ENCODE assay signal across 1 cellular context in the genomic region with DNA sequence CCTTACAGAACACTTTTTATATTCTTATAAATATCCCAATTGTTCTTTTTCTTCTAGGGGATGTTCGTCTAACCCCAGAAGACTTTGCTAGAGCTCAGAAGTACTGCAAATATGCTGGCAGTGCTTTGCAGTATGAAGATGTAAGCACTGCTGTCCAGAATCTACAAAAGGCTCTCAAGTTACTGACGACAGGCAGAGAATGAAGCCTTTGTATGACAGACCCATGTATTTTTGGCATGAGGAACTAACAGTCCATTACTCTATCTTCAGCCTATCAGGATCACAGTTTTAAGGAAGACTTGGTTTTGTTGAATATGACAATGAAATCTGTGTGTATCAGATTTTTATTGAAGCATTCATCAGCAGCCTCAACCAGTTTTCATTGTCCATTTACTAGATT.
TF ChIP-seq lines count a peak whose summit lies in the region.

No MANE protein-coding gene starts in this region.

TF ChIP-seq in HepG2, 621 proteins besides CTCF, POLR2A, EP300 and RAD21 (continued from another document):
- TF ChIP-seq ZBTB40 (IDR thresholded peaks at IDR 0.05), result no peak
- no peak for TF ChIP-seq ZBTB40 (CRISPR knock-in tag; IDR thresholded peaks at IDR 0.05)
- no peak for TF ChIP-seq CBX5 (CRISPR knock-in tag; IDR thresholded peaks at IDR 0.05; ENCODE audit: borderline replicate concordance)
- TF ChIP-seq, protein P1, sequence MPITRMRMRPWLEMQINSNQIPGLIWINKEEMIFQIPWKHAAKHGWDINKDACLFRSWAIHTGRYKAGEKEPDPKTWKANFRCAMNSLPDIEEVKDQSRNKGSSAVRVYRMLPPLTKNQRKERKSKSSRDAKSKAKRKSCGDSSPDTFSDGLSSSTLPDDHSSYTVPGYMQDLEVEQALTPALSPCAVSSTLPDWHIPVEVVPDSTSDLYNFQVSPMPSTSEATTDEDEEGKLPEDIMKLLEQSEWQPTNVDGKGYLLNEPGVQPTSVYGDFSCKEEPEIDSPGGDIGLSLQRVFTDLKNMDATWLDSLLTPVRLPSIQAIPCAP (CRISPR knock-in tag; IDR thresholded peaks at IDR 0.05; ENCODE audit: low read depth), result no peak
- TF ChIP-seq, protein P2, sequence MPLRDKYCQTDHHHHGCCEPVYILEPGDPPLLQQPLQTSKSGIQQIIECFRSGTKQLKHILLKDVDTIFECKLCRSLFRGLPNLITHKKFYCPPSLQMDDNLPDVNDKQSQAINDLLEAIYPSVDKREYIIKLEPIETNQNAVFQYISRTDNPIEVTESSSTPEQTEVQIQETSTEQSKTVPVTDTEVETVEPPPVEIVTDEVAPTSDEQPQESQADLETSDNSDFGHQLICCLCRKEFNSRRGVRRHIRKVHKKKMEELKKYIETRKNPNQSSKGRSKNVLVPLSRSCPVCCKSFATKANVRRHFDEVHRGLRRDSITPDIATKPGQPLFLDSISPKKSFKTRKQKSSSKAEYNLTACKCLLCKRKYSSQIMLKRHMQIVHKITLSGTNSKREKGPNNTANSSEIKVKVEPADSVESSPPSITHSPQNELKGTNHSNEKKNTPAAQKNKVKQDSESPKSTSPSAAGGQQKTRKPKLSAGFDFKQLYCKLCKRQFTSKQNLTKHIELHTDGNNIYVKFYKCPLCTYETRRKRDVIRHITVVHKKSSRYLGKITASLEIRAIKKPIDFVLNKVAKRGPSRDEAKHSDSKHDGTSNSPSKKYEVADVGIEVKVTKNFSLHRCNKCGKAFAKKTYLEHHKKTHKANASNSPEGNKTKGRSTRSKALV (CRISPR knock-in tag; IDR thresholded peaks at IDR 0.05), result no peak
- TF ChIP-seq, protein P3, sequence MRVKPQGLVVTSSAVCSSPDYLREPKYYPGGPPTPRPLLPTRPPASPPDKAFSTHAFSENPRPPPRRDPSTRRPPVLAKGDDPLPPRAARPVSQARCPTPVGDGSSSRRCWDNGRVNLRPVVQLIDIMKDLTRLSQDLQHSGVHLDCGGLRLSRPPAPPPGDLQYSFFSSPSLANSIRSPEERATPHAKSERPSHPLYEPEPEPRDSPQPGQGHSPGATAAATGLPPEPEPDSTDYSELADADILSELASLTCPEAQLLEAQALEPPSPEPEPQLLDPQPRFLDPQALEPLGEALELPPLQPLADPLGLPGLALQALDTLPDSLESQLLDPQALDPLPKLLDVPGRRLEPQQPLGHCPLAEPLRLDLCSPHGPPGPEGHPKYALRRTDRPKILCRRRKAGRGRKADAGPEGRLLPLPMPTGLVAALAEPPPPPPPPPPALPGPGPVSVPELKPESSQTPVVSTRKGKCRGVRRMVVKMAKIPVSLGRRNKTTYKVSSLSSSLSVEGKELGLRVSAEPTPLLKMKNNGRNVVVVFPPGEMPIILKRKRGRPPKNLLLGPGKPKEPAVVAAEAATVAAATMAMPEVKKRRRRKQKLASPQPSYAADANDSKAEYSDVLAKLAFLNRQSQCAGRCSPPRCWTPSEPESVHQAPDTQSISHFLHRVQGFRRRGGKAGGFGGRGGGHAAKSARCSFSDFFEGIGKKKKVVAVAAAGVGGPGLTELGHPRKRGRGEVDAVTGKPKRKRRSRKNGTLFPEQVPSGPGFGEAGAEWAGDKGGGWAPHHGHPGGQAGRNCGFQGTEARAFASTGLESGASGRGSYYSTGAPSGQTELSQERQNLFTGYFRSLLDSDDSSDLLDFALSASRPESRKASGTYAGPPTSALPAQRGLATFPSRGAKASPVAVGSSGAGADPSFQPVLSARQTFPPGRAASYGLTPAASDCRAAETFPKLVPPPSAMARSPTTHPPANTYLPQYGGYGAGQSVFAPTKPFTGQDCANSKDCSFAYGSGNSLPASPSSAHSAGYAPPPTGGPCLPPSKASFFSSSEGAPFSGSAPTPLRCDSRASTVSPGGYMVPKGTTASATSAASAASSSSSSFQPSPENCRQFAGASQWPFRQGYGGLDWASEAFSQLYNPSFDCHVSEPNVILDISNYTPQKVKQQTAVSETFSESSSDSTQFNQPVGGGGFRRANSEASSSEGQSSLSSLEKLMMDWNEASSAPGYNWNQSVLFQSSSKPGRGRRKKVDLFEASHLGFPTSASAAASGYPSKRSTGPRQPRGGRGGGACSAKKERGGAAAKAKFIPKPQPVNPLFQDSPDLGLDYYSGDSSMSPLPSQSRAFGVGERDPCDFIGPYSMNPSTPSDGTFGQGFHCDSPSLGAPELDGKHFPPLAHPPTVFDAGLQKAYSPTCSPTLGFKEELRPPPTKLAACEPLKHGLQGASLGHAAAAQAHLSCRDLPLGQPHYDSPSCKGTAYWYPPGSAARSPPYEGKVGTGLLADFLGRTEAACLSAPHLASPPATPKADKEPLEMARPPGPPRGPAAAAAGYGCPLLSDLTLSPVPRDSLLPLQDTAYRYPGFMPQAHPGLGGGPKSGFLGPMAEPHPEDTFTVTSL (CRISPR knock-in tag; IDR thresholded peaks at IDR 0.05; ENCODE audit: borderline replicate concordance), result no peak
- TF ChIP-seq KDM4B (CRISPR knock-in tag; IDR thresholded peaks at IDR 0.05), result no peak
- no peak for TF ChIP-seq SRY (CRISPR knock-in tag; IDR thresholded peaks at IDR 0.05)
- no peak for TF ChIP-seq ZNF557 (CRISPR knock-in tag; IDR thresholded peaks at IDR 0.05)
